In genomic region chr6:108874470-108875160, GRCh38 we compare ENCODE assay signal across 8 cellular contexts. TPM values are rescaled to one million over a fixed set of nuclear protein-coding genes. Genes with fewer than 3 reads are reported as not detected.
DNase-seq lines count a peak whose midpoint lies in the region; ATAC-seq and TF ChIP-seq lines count a peak whose summit lies in the region.

No MANE protein-coding gene starts in this region.

- H3K9me3 ChIP-seq in muscle layer of duodenum (ENCODE audit: control insufficient read depth in 1 of 2, low read length in 2 of 2): no peaks in the 10 kb centered on the region

- no peak overlapping the region for H3K4me3 ChIP-seq in muscle layer of duodenum (ENCODE audit: low read depth in 1 of 2, low read length in 2 of 2)

- DNase-seq in CD1c-positive myeloid dendritic cell (ENCODE audit: extremely low spot score) (peak; percentile 96), GM20000 (ENCODE audit: low spot score) (peak; percentile 65), NCI-H524 treated with DMSO at 0.1 percent for 48 hours (lab: John Stamatoyannopoulos, UW) (no peak), NCI-H1048 (lab: John Stamatoyannopoulos, UW) (no peak), HT-29 (ENCODE audit: low spot score) (no peak)
- DNase-seq in activated T-helper 9 cell treated with anti-CD3 and anti-CD28 coated beads, Interleukin-2, amount 50 U/mL, for 16 hours (ENCODE audit: low read depth): peak; percentile 37

- H3K27ac ChIP-seq in muscle layer of duodenum (ENCODE audit: low read length): peak overlapping the region; percentile 58

- TF ChIP-seq CTCF in GM20000 (IDR thresholded peaks at IDR 0.05; ENCODE audit: extremely low read depth, missing control alignments): no peak

- no peaks in the 10 kb centered on the region for H3K4me1 ChIP-seq in muscle layer of duodenum (ENCODE audit: control insufficient read depth in 1 of 2, insufficient read depth in 2 of 2, low read length in 2 of 2)

- peak; percentile 93 for ATAC-seq in HG03575 (IDR thresholded peaks at IDR 0.05; ENCODE audit: extremely low read depth, insufficient number of reproducible peaks, low FRiP score, unreplicated experiment)

- no peaks in the 10 kb centered on the region for H3K27me3 ChIP-seq in muscle layer of duodenum (ENCODE audit: low read depth, low read length)

- H3K36me3 ChIP-seq in muscle layer of duodenum (ENCODE audit: control insufficient read depth in 1 of 2, insufficient read depth in 2 of 2, low read length in 2 of 2): peaks cover 0 to 13% of the 10 kb centered on the region in 2 donors

RNA-seq across cellular contexts. Expression of gene ARMC2, which starts 26.4 kb away (rescaled TPM):
- 0.33 and 0.78 TPM in 2 replicates for total RNA-seq in HT-29 (2014; rRNA removed; shearing (Covaris generic))

Comparison
In these comparisons a context has a peak if more than half of its experiments do, and no peak if none do; other contexts are left out.
1. DNase-seq: peak in CD1c-positive myeloid dendritic cell (single experiment), GM20000 (single experiment) and activated T-helper 9 cell treated with anti-CD3 and anti-CD28 coated beads, Interleukin-2, amount 50 U/mL, for 16 hours (single experiment); none in NCI-H524 treated with DMSO at 0.1 percent for 48 hours (single experiment), NCI-H1048 (single experiment) and HT-29 (single experiment).